In genomic region chr5:177760954-177761353, GRCh38 we compare ENCODE assay signal across 4 cellular contexts. TPM values are rescaled to one million over a fixed set of nuclear protein-coding genes. Genes with fewer than 3 reads are reported as not detected.
"Had no signal": no experiment of that assay in that cellular context is flagged by ENCODE, and none has a peak within 500 bp of the region (broad histone marks: within the 10 kb centered on the region; RNA-seq: fewer than 3 reads in every experiment).

No MANE protein-coding gene starts in this region.

RNA-seq across cellular contexts. Expression of gene FAM153A, which starts 21.7 kb away (rescaled TPM):
- total RNA-seq: GM23338, H1, HT-29, IMR-90 had no signal
- polyA plus RNA-seq: GM23338, H1, IMR-90 had no signal
